17 cellular contexts compared by ENCODE assay signal in the genomic region with DNA sequence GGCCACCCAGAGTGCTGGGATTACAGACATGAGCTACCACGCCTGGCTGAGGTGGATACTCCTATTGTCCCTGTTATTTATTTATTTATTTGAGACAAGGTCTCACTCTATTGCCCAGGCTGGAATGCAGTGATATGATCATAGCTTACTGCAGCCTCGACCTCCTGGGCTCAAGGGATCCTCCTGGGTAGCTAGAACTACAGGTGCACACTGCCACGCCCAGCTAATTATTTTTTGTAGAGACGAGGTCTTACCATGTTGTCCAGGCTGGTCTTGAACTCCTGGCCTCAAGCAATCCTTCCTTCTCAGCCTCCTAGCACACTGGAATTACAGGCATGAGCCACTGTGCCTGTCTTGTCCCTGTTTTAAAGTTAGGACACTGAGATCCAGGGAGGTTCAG. TPM values are rescaled to one million over a fixed set of nuclear protein-coding genes. Genes with fewer than 3 reads are reported as not detected.
A peak's percentile ranks its signal among the peaks of the same experiment; 100 is the strongest.
DNase-seq lines count a peak whose midpoint lies in the region; ATAC-seq, FAIRE-seq and TF ChIP-seq lines count a peak whose summit lies in the region.
"Had no signal": no experiment of that assay in that cellular context is flagged by ENCODE, and none has a peak within 500 bp of the region (broad histone marks: within the 10 kb centered on the region; RNA-seq: fewer than 3 reads in every experiment).

No MANE protein-coding gene starts in this region.

- no peak overlapping the region for H3K4me2 ChIP-seq in hepatocyte

- H3K27me3 ChIP-seq in hepatocyte = no peaks in the 10 kb centered on the region
- H3K27me3 ChIP-seq in aorta (ENCODE audit: control insufficient read depth in 1 of 2, insufficient read depth in 2 of 2, low read length in 1 of 2) = no peaks in the 10 kb centered on the region
- no peaks in the 10 kb centered on the region for H3K27me3 ChIP-seq in gastroesophageal sphincter
- H3K27me3 ChIP-seq: uterus had no signal

- no peaks in the 10 kb centered on the region for H3K36me3 Mint-ChIP-seq in natural killer cell
- H3K36me3 Mint-ChIP-seq in natural killer cell treated with Interleukin-12 subunit alpha and Interleukin-12 subunit beta and Interleukin-15 and Interleukin-18, amount 100 ng/mL, for 72 hours = no peaks in the 10 kb centered on the region
- peaks cover 2% of the 10 kb centered on the region for H3K36me3 Mint-ChIP-seq in T-cell
- H3K36me3 Mint-ChIP-seq: naive B cell had no signal

- H3K9me3 Mint-ChIP-seq in natural killer cell (no peaks in the 10 kb centered on the region), T-cell (no peaks in the 10 kb centered on the region)
- no peaks in the 10 kb centered on the region for H3K9me3 Mint-ChIP-seq in natural killer cell treated with Interleukin-12 subunit alpha and Interleukin-12 subunit beta and Interleukin-15 and Interleukin-18, amount 100 ng/mL, for 72 hours
- H3K9me3 Mint-ChIP-seq: naive B cell had no signal

- H3K79me2 ChIP-seq in hepatocyte = peaks cover 55% of the 10 kb centered on the region

- FAIRE-seq in kidney (lab: Jason Lieb, UNC) = no peak

- H3K4me3 ChIP-seq in hepatocyte (no peak overlapping the region), aorta (ENCODE audit: low read length in 2 of 2) (no peak overlapping the region), gastroesophageal sphincter (no peak overlapping the region), kidney (ENCODE audit: low read length in 2 of 2) (no peak overlapping the region)
- H3K4me3 ChIP-seq: uterus had no signal

- TF ChIP-seq POLR2A in gastroesophageal sphincter (IDR thresholded peaks at IDR 0.05) = no peak

- no peak for DNase-seq in natural killer cell
- no peak for DNase-seq in natural killer cell treated with Interleukin-12 subunit alpha and Interleukin-12 subunit beta and Interleukin-15 and Interleukin-18, amount 100 ng/mL, for 72 hours (ENCODE audit: low spot score)
- no peak for DNase-seq in T-cell
- DNase-seq in hepatocyte (ENCODE audit: low spot score) = no peak
- DNase-seq in aorta = no peak
- DNase-seq in kidney = no peak
- DNase-seq: activated CD4-positive, CD25-positive, alpha-beta regulatory T cell treated with anti-CD3 and anti-CD28 coated beads, Interleukin-2, amount 50 U/mL, for 72 hours; caudate nucleus; DND-41; left cardiac atrium; naive B cell; NCI-H1105; PC-3; stimulated activated CD4-positive, alpha-beta T cell treated with anti-CD3 and anti-CD28 coated beads, Interleukin-4, amount 100 ng/mL, for 1 hour; uterus had no signal

- H3K4me3 Mint-ChIP-seq in natural killer cell (no peak overlapping the region), T-cell (peak overlapping the region in 2 of 3 donors; percentile 57 to 77)
- H3K4me3 Mint-ChIP-seq in natural killer cell treated with Interleukin-12 subunit alpha and Interleukin-12 subunit beta and Interleukin-15 and Interleukin-18, amount 100 ng/mL, for 72 hours = no peak overlapping the region

- no peaks in the 10 kb centered on the region for H3K27me3 Mint-ChIP-seq in natural killer cell (ENCODE audit: low read depth in 2 of 2)
- no peaks in the 10 kb centered on the region for H3K27me3 Mint-ChIP-seq in natural killer cell treated with Interleukin-12 subunit alpha and Interleukin-12 subunit beta and Interleukin-15 and Interleukin-18, amount 100 ng/mL, for 72 hours
- H3K27me3 Mint-ChIP-seq in T-cell = no peaks in the 10 kb centered on the region
- H3K27me3 Mint-ChIP-seq: naive B cell had no signal

- 86% methylated on average over 4 of the region's 4 CpGs for WGBS in hepatocyte (ENCODE audit: low lambda C conversion rate, missing lambda C conversion rate)
- WGBS in aorta, 2 donors = 78 to 81% methylated on average over 4 of the region's 4 CpGs
- WGBS in gastroesophageal sphincter (ENCODE audit: low coverage in 1 of 2), 2 donors = 80 to 85% methylated on average over 4 of the region's 4 CpGs

- H2AFZ ChIP-seq in hepatocyte = no peak overlapping the region

- H3K27ac ChIP-seq in hepatocyte (peak overlapping the region; percentile 74), aorta (ENCODE audit: low read depth in 1 of 2, low read length in 2 of 2) (peak overlapping the region; percentile 4 to 54), gastroesophageal sphincter (no peak overlapping the region), kidney (ENCODE audit: low read depth in 2 of 2, low read length in 2 of 2) (peak overlapping the region in 1 of 2 donors; percentile 53)

- H3K9me3 ChIP-seq in hepatocyte (ENCODE audit: low read depth) (no peaks in the 10 kb centered on the region), aorta (ENCODE audit: control insufficient read depth, low read length) (no peaks in the 10 kb centered on the region), gastroesophageal sphincter (no peaks in the 10 kb centered on the region), kidney (ENCODE audit: control insufficient read depth in 1 of 2, low read length in 2 of 2) (no peaks in the 10 kb centered on the region)
- H3K9me3 ChIP-seq: uterus had no signal

- POLR2A ChIA-PET in T-cell (lab: Charles Lee) = no interaction called here

- no peak for ATAC-seq in natural killer cell
- ATAC-seq in natural killer cell treated with Interleukin-12 subunit alpha and Interleukin-12 subunit beta and Interleukin-15 and Interleukin-18, amount 100 ng/mL, for 72 hours = no peak
- no peak for ATAC-seq in T-cell (replicated peaks in 1 of 4)
- no peak for ATAC-seq in aorta (ENCODE audit: low FRiP score)
- ATAC-seq in gastroesophageal sphincter = no peak
- ATAC-seq in GM21526 (IDR thresholded peaks at IDR 0.05; ENCODE audit: low FRiP score, unreplicated experiment) = no peak
- ATAC-seq: PC-3 had no signal

- H3K27ac Mint-ChIP-seq in natural killer cell (peak overlapping the region; percentile 74 to 85), T-cell (peak overlapping the region; percentile 97 to 98)
- H3K27ac Mint-ChIP-seq in natural killer cell treated with Interleukin-12 subunit alpha and Interleukin-12 subunit beta and Interleukin-15 and Interleukin-18, amount 100 ng/mL, for 72 hours = no peak overlapping the region

- no peaks in the 10 kb centered on the region for H4K20me1 ChIP-seq in hepatocyte (ENCODE audit: insufficient read depth, poor library complexity, severe bottlenecking)

- peaks cover 20% of the 10 kb centered on the region for H3K4me1 ChIP-seq in hepatocyte (ENCODE audit: insufficient read depth)
- peaks cover 3% of the 10 kb centered on the region in 2 donors for H3K4me1 ChIP-seq in aorta (ENCODE audit: control insufficient read depth in 1 of 2, insufficient read depth in 2 of 2, low read length in 2 of 2)
- H3K4me1 ChIP-seq in gastroesophageal sphincter = peaks cover 0 to 87% (median 32%) of the 10 kb centered on the region in 3 donors
- H3K4me1 ChIP-seq in kidney (ENCODE audit: control insufficient read depth in 1 of 2, insufficient read depth in 1 of 2, low read depth in 1 of 2, low read length in 2 of 2) = peaks cover 33 to 49% of the 10 kb centered on the region in 2 donors

- H3K4me1 Mint-ChIP-seq in natural killer cell (peaks cover 37 to 62% of the 10 kb centered on the region in 2 donors), T-cell (peaks cover 86 to 87% (median 87%) of the 10 kb centered on the region in 3 donors)
- peaks cover 24 to 32% of the 10 kb centered on the region in 2 donors for H3K4me1 Mint-ChIP-seq in natural killer cell treated with Interleukin-12 subunit alpha and Interleukin-12 subunit beta and Interleukin-15 and Interleukin-18, amount 100 ng/mL, for 72 hours (ENCODE audit: low read depth in 2 of 2)

- intact Hi-C loops in natural killer cell (cut with micrococcal nuclease) (loop anchor here (10.0 kb wide), 1 partner anchor 226 kb away; no protein-coding TSS in a partner anchor), aorta (cut with DNase I) (loop anchor here (5.0 to 10.0 kb wide), 2 partner anchors 64 to 249 kb away; no protein-coding TSS in a partner anchor), kidney (cut with DNase I) (no loop called here)

- H3K9ac ChIP-seq in kidney (ENCODE audit: low read length in 2 of 2) = no peak overlapping the region

- H3K36me3 ChIP-seq in hepatocyte (replicated peaks; ENCODE audit: insufficient read depth, low read depth) (no peaks in the 10 kb centered on the region), aorta (ENCODE audit: control insufficient read depth in 1 of 2, insufficient read depth in 2 of 2, low read length in 1 of 2) (no peaks in the 10 kb centered on the region), gastroesophageal sphincter (no peaks in the 10 kb centered on the region), kidney (ENCODE audit: control insufficient read depth in 1 of 2, insufficient read depth in 2 of 2, low read length in 2 of 2) (no peaks in the 10 kb centered on the region)
- H3K36me3 ChIP-seq: uterus had no signal

- CTCF ChIA-PET in T-cell (lab: Charles Lee) = interaction anchor here in 1 of 2 donors (0.6 to 3.3 kb wide), 2 partner anchors 17 to 920 kb away, joined by 3 to 10 read pairs; no protein-coding TSS in a partner anchor

- TF ChIP-seq EP300 in gastroesophageal sphincter (IDR thresholded peaks at IDR 0.05) = no peak

- TF ChIP-seq CTCF in natural killer cell (IDR thresholded peaks at IDR 0.05) = no peak
- no peak for TF ChIP-seq CTCF in hepatocyte (IDR thresholded peaks at IDR 0.05; ENCODE audit: poor library complexity)
- TF ChIP-seq CTCF in gastroesophageal sphincter (IDR thresholded peaks at IDR 0.05) = no peak
- TF ChIP-seq CTCF in kidney (IDR thresholded peaks at IDR 0.05; ENCODE audit: borderline replicate concordance, extremely low read depth, insufficient read depth) = no peak

- no peaks in the 10 kb centered on the region for H3K9me2 ChIP-seq in hepatocyte (replicated peaks; ENCODE audit: insufficient read depth)

RNA-seq across cellular contexts. Expression of a gene that starts 5.2 kb away (rescaled TPM):
- 10 to 100 TPM; 25.2 to 34.0 (median 27.4) TPM for total RNA-seq in natural killer cell
- 1 to 10 TPM; 2.4 to 4.1 TPM for total RNA-seq in natural killer cell treated with Interleukin-12 subunit alpha and Interleukin-12 subunit beta and Interleukin-15 and Interleukin-18, amount 100 ng/mL, for 72 hours
- 100 to 1,000 TPM; 143 to 298 (median 222) TPM for total RNA-seq in T-cell
- total RNA-seq in hepatocyte = 17.3 and 20.5 TPM in 2 replicates
- polyA plus RNA-seq in hepatocyte = 21.1 and 27.5 TPM in 2 replicates
- 10 to 100 TPM; 25.6 to 34.7 TPM for total RNA-seq in aorta
- 10 to 100 TPM; 17.5 to 33.9 TPM for polyA plus RNA-seq in aorta
- total RNA-seq in gastroesophageal sphincter = 10 to 100 TPM; 13.6 to 21.3 (median 17.2) TPM
- 26.2 TPM for total RNA-seq in kidney
- polyA plus RNA-seq in kidney (ENCODE audit: insufficient read depth, low read depth, low replicate concordance) = 14.4 TPM

Comparison
In these comparisons a context has a peak if more than half of its experiments do, and no peak if none do; other contexts are left out.
1. H3K27ac Mint-ChIP-seq: peak in natural killer cell (2 of 2) and T-cell (2 of 2); none in natural killer cell treated with Interleukin-12 subunit alpha and Interleukin-12 subunit beta and Interleukin-15 and Interleukin-18, amount 100 ng/mL, for 72 hours (0 of 2).
2. H3K4me3 Mint-ChIP-seq: peak in T-cell (2 of 3); none in natural killer cell (single experiment) and natural killer cell treated with Interleukin-12 subunit alpha and Interleukin-12 subunit beta and Interleukin-15 and Interleukin-18, amount 100 ng/mL, for 72 hours (single experiment).
3. H3K27ac ChIP-seq: peak in hepatocyte (single experiment) and aorta (2 of 2); none in gastroesophageal sphincter (0 of 4).